Comparison of ENCODE assay signal across 14 cellular contexts in genomic region chr3:58575986-58576652, GRCh38. TPM values are rescaled to one million over a fixed set of nuclear protein-coding genes. Genes with fewer than 3 reads are reported as not detected.
DNase-seq lines count a peak whose midpoint lies in the region; ATAC-seq and TF ChIP-seq lines count a peak whose summit lies in the region.
"Had no signal": no experiment of that assay in that cellular context is flagged by ENCODE, and none has a peak within 500 bp of the region (broad histone marks: within the 10 kb centered on the region; RNA-seq: fewer than 3 reads in every experiment).

No MANE protein-coding gene starts in this region.

- no peak overlapping the region for H2AFZ ChIP-seq in SK-N-SH (ENCODE audit: low read depth)

- H3K4me2 ChIP-seq in SK-N-SH: no peak overlapping the region

- H3K36me3 Mint-ChIP-seq in natural killer cell treated with Interleukin-12 subunit alpha and Interleukin-12 subunit beta and Interleukin-15 and Interleukin-18, amount 100 ng/mL, for 72 hours: no peaks in the 10 kb centered on the region
- no peaks in the 10 kb centered on the region for H3K36me3 Mint-ChIP-seq in osteocyte (ENCODE audit: unreplicated experiment)
- H3K36me3 Mint-ChIP-seq: naive thymus-derived CD8-positive, alpha-beta T cell had no signal

- POLR2A ChIA-PET in SK-N-SH (lab: Yijun Ruan, JAX): interaction anchor here (1.0 kb wide), 1 partner anchor 62 kb away, joined by 3 read pairs; no protein-coding TSS in a partner anchor

- H3K9me3 Mint-ChIP-seq in natural killer cell treated with Interleukin-12 subunit alpha and Interleukin-12 subunit beta and Interleukin-15 and Interleukin-18, amount 100 ng/mL, for 72 hours: no peaks in the 10 kb centered on the region
- H3K9me3 Mint-ChIP-seq in osteocyte (ENCODE audit: unreplicated experiment): peaks cover 5% of the 10 kb centered on the region
- H3K9me3 Mint-ChIP-seq: central memory CD8-positive, alpha-beta T cell; naive thymus-derived CD8-positive, alpha-beta T cell had no signal

- H3K36me3 ChIP-seq in BE2C (no peaks in the 10 kb centered on the region), SK-N-SH (replicated peaks in 1 of 2; ENCODE audit: control insufficient read depth in 1 of 2, insufficient read depth in 2 of 2, low read length in 1 of 2) (no peaks in the 10 kb centered on the region), psoas muscle (ENCODE audit: insufficient read depth in 1 of 2, low read depth in 1 of 2) (no peaks in the 10 kb centered on the region)

- H3K9me3 ChIP-seq in BE2C: no peaks in the 10 kb centered on the region
- H3K9me3 ChIP-seq in SK-N-SH: no peaks in the 10 kb centered on the region
- no peaks in the 10 kb centered on the region for H3K9me3 ChIP-seq in psoas muscle

- no peak overlapping the region for H3K27ac Mint-ChIP-seq in natural killer cell treated with Interleukin-12 subunit alpha and Interleukin-12 subunit beta and Interleukin-15 and Interleukin-18, amount 100 ng/mL, for 72 hours
- no peak overlapping the region for H3K27ac Mint-ChIP-seq in osteocyte (ENCODE audit: unreplicated experiment)
- H3K27ac Mint-ChIP-seq: activated CD8-positive, alpha-beta T cell treated with anti-CD3 and anti-CD28 coated beads, Interleukin-2, amount 10 ng/mL, durations not matched to agents 7 days and 5 days; naive thymus-derived CD8-positive, alpha-beta T cell had no signal

- no peak overlapping the region; a peak in 1 of 4 replicates for H3K27ac ChIP-seq in SK-N-SH (ENCODE audit: low read depth in 2 of 2, low read length in 1 of 2)
- H3K27ac ChIP-seq in psoas muscle: peak overlapping the region; percentile 65
- H3K27ac ChIP-seq: RWPE1 had no signal

- no peaks in the 10 kb centered on the region for H4K20me1 ChIP-seq in SK-N-SH (ENCODE audit: insufficient read depth)

- 0 out of 2 replicates have a peak, but pooled peaks cover 3% of the 10 kb centered on the region for H3K4me1 ChIP-seq in BE2C
- peaks cover 0 to 21% of the 10 kb centered on the region in 2 experiments; a peak in 2 of 4 replicates for H3K4me1 ChIP-seq in SK-N-SH (ENCODE audit: control insufficient read depth in 1 of 2, insufficient read depth in 2 of 2, low read depth in 1 of 2, low read length in 1 of 2)
- no peaks in the 10 kb centered on the region for H3K4me1 ChIP-seq in psoas muscle

- H3K9ac ChIP-seq in SK-N-SH: no peak overlapping the region

- no peaks in the 10 kb centered on the region for H3F3A ChIP-seq in SK-N-SH (replicated peaks; ENCODE audit: insufficient read depth)

- 25% methylated on average over 8 of the region's 8 CpGs for WGBS in SK-N-SH (ENCODE audit: low lambda C conversion rate)
- 39 to 40% (median 39%) methylated on average over 8 of the region's 8 CpGs for WGBS in psoas muscle, 3 donors

- TF ChIP-seq EP300 in SK-N-SH (IDR thresholded peaks at IDR 0.05; ENCODE audit: borderline replicate concordance in 1 of 2, low read depth in 1 of 2, low read length in 1 of 2): no peak

- H3K27me3 ChIP-seq in BE2C (no peaks in the 10 kb centered on the region), SK-N-SH (ENCODE audit: insufficient read depth) (no peaks in the 10 kb centered on the region), psoas muscle (ENCODE audit: insufficient read depth in 3 of 3, low read length in 2 of 3) (peaks cover 0 to 3% (median 0%) of the 10 kb centered on the region in 3 donors)

- H3K27me3 Mint-ChIP-seq in natural killer cell treated with Interleukin-12 subunit alpha and Interleukin-12 subunit beta and Interleukin-15 and Interleukin-18, amount 100 ng/mL, for 72 hours: peaks cover 7 to 14% of the 10 kb centered on the region in 2 donors
- H3K27me3 Mint-ChIP-seq in osteocyte (ENCODE audit: unreplicated experiment): no peaks in the 10 kb centered on the region

- H3K9me2 ChIP-seq in SK-N-SH: no peaks in the 10 kb centered on the region

- no peak for TF ChIP-seq RAD21 in SK-N-SH (IDR thresholded peaks at IDR 0.05; ENCODE audit: low read length)

- TF ChIP-seq CTCF in BE2C (IDR thresholded peaks at IDR 0.05; ENCODE audit: low read depth, low read length) (no peak), SK-N-SH (IDR thresholded peaks at IDR 0.05) (no peak), psoas muscle (IDR thresholded peaks at IDR 0.05) (no peak), osteocyte (IDR thresholded peaks at IDR 0.05) (no peak)

- CTCF ChIA-PET in SK-N-SH (lab: Yijun Ruan, JAX): interaction anchor here (2.0 to 17.3 kb wide), 4 partner anchors 9 to 112 kb away, joined by 6 to 446 read pairs (median 14); no protein-coding TSS in a partner anchor

- H3K4me1 Mint-ChIP-seq in natural killer cell treated with Interleukin-12 subunit alpha and Interleukin-12 subunit beta and Interleukin-15 and Interleukin-18, amount 100 ng/mL, for 72 hours (ENCODE audit: low read depth in 2 of 2): no peaks in the 10 kb centered on the region
- H3K4me1 Mint-ChIP-seq in osteocyte (ENCODE audit: unreplicated experiment): peaks cover 6% of the 10 kb centered on the region
- H3K4me1 Mint-ChIP-seq: central memory CD8-positive, alpha-beta T cell; naive thymus-derived CD8-positive, alpha-beta T cell had no signal

- peak in 2 of 4 donors; percentile 16 to 45 for ATAC-seq in psoas muscle
- no peak for ATAC-seq in natural killer cell treated with Interleukin-12 subunit alpha and Interleukin-12 subunit beta and Interleukin-15 and Interleukin-18, amount 100 ng/mL, for 72 hours
- ATAC-seq: activated CD8-positive, alpha-beta T cell treated with anti-CD3 and anti-CD28 coated beads, Interleukin-2, amount 10 ng/mL, durations not matched to agents 7 days and 5 days; naive thymus-derived CD8-positive, alpha-beta T cell had no signal

- H3K79me2 ChIP-seq in SK-N-SH (ENCODE audit: insufficient read depth): no peaks in the 10 kb centered on the region

- intact Hi-C loops in psoas muscle (cut with DNase I): no loop called here

- H3K4me3 Mint-ChIP-seq in natural killer cell treated with Interleukin-12 subunit alpha and Interleukin-12 subunit beta and Interleukin-15 and Interleukin-18, amount 100 ng/mL, for 72 hours: no peak overlapping the region
- no peak overlapping the region for H3K4me3 Mint-ChIP-seq in osteocyte (ENCODE audit: unreplicated experiment)
- H3K4me3 Mint-ChIP-seq: activated CD8-positive, alpha-beta T cell treated with anti-CD3 and anti-CD28 coated beads, Interleukin-2, amount 10 ng/mL, durations not matched to agents 7 days and 5 days; central memory CD8-positive, alpha-beta T cell; naive thymus-derived CD8-positive, alpha-beta T cell had no signal

- no peak overlapping the region for H3K4me3 ChIP-seq in BE2C (ENCODE audit: low read depth, low read length)
- H3K4me3 ChIP-seq in SK-N-SH (ENCODE audit: low read depth in 2 of 2, low read length in 1 of 2): no peak overlapping the region
- H3K4me3 ChIP-seq in psoas muscle: peak overlapping the region; percentile 59

- DNase-seq in BE2C: peak; percentile 47
- peak; percentile 66 for DNase-seq in SK-N-SH
- DNase-seq in fibroblast of gingiva (ENCODE audit: low read depth): peak; percentile 44
- DNase-seq in psoas muscle: no peak
- no peak for DNase-seq in activated CD4-positive, alpha-beta T cell treated with anti-CD3 and anti-CD28 coated beads, Interleukin-2, amount 50 U/mL, for 1 hour
- DNase-seq in natural killer cell treated with Interleukin-12 subunit alpha and Interleukin-12 subunit beta and Interleukin-15 and Interleukin-18, amount 100 ng/mL, for 72 hours (ENCODE audit: low spot score): no peak
- DNase-seq in midbrain (lab: John Stamatoyannopoulos, UW): no peak
- no peak for DNase-seq in osteocyte (ENCODE audit: extremely low spot score, unreplicated experiment)
- DNase-seq: activated CD8-positive, alpha-beta T cell treated with anti-CD3 and anti-CD28 coated beads, Interleukin-2, amount 10 ng/mL, durations not matched to agents 7 days and 5 days; activated gamma-delta T cell; naive thymus-derived CD8-positive, alpha-beta T cell; NCI-H524 had no signal

TF ChIP-seq in SK-N-SH, 30 proteins besides CTCF, POLR2A, EP300 and RAD21:
- TF ChIP-seq FOXJ3 (CRISPR knock-in tag; IDR thresholded peaks at IDR 0.05) (0 out of 2 replicates have a peak, but pooled peaks have one; percentile 26), GABPA (IDR thresholded peaks at IDR 0.05; ENCODE audit: low read depth) (no peak)

RNA-seq across cellular contexts. Expression of gene FAM107A, which starts 1.1 kb away (rescaled TPM):
- polyA plus RNA-seq in BE2C (2012; ENCODE audit: insufficient read depth, insufficient read length, low read depth): not detected
- 0.02 TPM in 1 of 2 replicates, not detected in the other for polyA plus RNA-seq in SK-N-SH (2012; rRNA removed)
- polyA plus RNA-seq in SK-N-SH (2012; cell fraction: cytosol; rRNA removed): 0.01 and 0.04 TPM in 2 replicates
- polyA plus RNA-seq in SK-N-SH (2012; cell fraction: nucleus; rRNA removed): 0.02 and 0.04 TPM in 2 replicates
- 10 to 100 TPM; 10.8 to 19.0 (median 17.8) TPM for total RNA-seq in psoas muscle
- polyA plus RNA-seq in psoas muscle: 10 to 100 TPM; 16.5 to 24.0 (median 22.6) TPM
- not detected for total RNA-seq in natural killer cell treated with Interleukin-12 subunit alpha and Interleukin-12 subunit beta and Interleukin-15 and Interleukin-18, amount 100 ng/mL, for 72 hours
- total RNA-seq in osteocyte: not detected in 2 replicates
- total RNA-seq: activated CD8-positive, alpha-beta T cell treated with anti-CD3 and anti-CD28 coated beads, Interleukin-2, amount 10 ng/mL, durations not matched to agents 7 days and 5 days; naive thymus-derived CD8-positive, alpha-beta T cell had no signal
- polyA plus RNA-seq: naive thymus-derived CD8-positive, alpha-beta T cell had no signal

RNA-seq across cellular contexts. Expression of gene ACOX2, which starts 39.1 kb away (rescaled TPM):
- polyA plus RNA-seq in BE2C (2012; ENCODE audit: insufficient read depth, insufficient read length, low read depth): not detected
- polyA plus RNA-seq in SK-N-SH (2012; rRNA removed) (7.1 and 9.0 TPM in 2 replicates), psoas muscle (1 to 10 TPM; 2.2 to 4.4 (median 2.4) TPM)
- polyA plus RNA-seq in SK-N-SH (2012; cell fraction: cytosol; rRNA removed): 3.2 and 4.4 TPM in 2 replicates
- polyA plus RNA-seq in SK-N-SH (2012; cell fraction: nucleus; rRNA removed): 23.4 and 25.4 TPM in 2 replicates
- total RNA-seq in psoas muscle (10 to 100 TPM in 2 of 4 donors, 1 to 10 TPM in 2; 1.8 to 18.1 (median 8.7) TPM), osteocyte (0.51 TPM in 1 of 2 replicates, not detected in the other)
- total RNA-seq in natural killer cell treated with Interleukin-12 subunit alpha and Interleukin-12 subunit beta and Interleukin-15 and Interleukin-18, amount 100 ng/mL, for 72 hours: not detected
- total RNA-seq: activated CD8-positive, alpha-beta T cell treated with anti-CD3 and anti-CD28 coated beads, Interleukin-2, amount 10 ng/mL, durations not matched to agents 7 days and 5 days; naive thymus-derived CD8-positive, alpha-beta T cell had no signal
- polyA plus RNA-seq: naive thymus-derived CD8-positive, alpha-beta T cell had no signal

Comparison
In these comparisons a context has a peak if more than half of its experiments do, and no peak if none do; other contexts are left out.
1. DNase-seq: peak in BE2C (single experiment), SK-N-SH (single experiment) and fibroblast of gingiva (single experiment); none in psoas muscle (0 of 2), activated CD4-positive, alpha-beta T cell treated with anti-CD3 and anti-CD28 coated beads, Interleukin-2, amount 50 U/mL, for 1 hour (single experiment), natural killer cell treated with Interleukin-12 subunit alpha and Interleukin-12 subunit beta and Interleukin-15 and Interleukin-18, amount 100 ng/mL, for 72 hours (single experiment), midbrain (single experiment) and osteocyte (single experiment).
2. RNA of gene FAM107A, which starts 1.1 kb away (total RNA-seq): 10.8 to 19.0 TPM in psoas muscle; not detected in natural killer cell treated with Interleukin-12 subunit alpha and Interleukin-12 subunit beta and Interleukin-15 and Interleukin-18, amount 100 ng/mL, for 72 hours and not detected in osteocyte; every median in the first group is over 10 times any median in the second.